Comparison of ENCODE assay signal across 1 cellular context in genomic region chr11:46383404-46383758, GRCh38.
TF ChIP-seq lines count a peak whose summit lies in the region.

No MANE protein-coding gene starts in this region.

TF ChIP-seq in HEK293, 187 proteins besides CTCF, POLR2A, EP300 and RAD21 (continued from another document):
- TF ChIP-seq, protein P1, sequence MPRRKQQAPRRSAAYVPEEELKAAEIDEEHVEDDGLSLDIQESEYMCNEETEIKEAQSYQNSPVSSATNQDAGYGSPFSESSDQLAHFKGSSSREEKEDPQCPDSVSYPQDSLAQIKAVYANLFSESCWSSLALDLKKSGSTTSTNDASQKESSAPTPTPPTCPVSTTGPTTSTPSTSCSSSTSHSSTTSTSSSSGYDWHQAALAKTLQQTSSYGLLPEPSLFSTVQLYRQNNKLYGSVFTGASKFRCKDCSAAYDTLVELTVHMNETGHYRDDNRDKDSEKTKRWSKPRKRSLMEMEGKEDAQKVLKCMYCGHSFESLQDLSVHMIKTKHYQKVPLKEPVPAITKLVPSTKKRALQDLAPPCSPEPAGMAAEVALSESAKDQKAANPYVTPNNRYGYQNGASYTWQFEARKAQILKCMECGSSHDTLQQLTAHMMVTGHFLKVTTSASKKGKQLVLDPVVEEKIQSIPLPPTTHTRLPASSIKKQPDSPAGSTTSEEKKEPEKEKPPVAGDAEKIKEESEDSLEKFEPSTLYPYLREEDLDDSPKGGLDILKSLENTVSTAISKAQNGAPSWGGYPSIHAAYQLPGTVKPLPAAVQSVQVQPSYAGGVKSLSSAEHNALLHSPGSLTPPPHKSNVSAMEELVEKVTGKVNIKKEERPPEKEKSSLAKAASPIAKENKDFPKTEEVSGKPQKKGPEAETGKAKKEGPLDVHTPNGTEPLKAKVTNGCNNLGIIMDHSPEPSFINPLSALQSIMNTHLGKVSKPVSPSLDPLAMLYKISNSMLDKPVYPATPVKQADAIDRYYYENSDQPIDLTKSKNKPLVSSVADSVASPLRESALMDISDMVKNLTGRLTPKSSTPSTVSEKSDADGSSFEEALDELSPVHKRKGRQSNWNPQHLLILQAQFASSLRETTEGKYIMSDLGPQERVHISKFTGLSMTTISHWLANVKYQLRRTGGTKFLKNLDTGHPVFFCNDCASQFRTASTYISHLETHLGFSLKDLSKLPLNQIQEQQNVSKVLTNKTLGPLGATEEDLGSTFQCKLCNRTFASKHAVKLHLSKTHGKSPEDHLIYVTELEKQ (tag by site-specific recombination; IDR thresholded peaks at IDR 0.05; ENCODE audit: borderline replicate concordance) = no peak
- TF ChIP-seq ZNF391 (tag by site-specific recombination; IDR thresholded peaks at IDR 0.05; ENCODE audit: borderline replicate concordance, low read depth) (no peak), ZNF670 (tag by site-specific recombination; IDR thresholded peaks at IDR 0.05; ENCODE audit: low read depth) (no peak), ZNF266 (tag by site-specific recombination; IDR thresholded peaks at IDR 0.05; ENCODE audit: low read depth) (no peak), KLF16 (tag by site-specific recombination; IDR thresholded peaks at IDR 0.05) (no peak), YY1 (tag by site-specific recombination; IDR thresholded peaks at IDR 0.05) (no peak), ZNF394 (tag by site-specific recombination; IDR thresholded peaks at IDR 0.05; ENCODE audit: borderline replicate concordance) (no peak), ZNF211 (tag by site-specific recombination; IDR thresholded peaks at IDR 0.05; ENCODE audit: low read depth) (no peak), AEBP2 (tag by site-specific recombination; IDR thresholded peaks at IDR 0.05; ENCODE audit: borderline replicate concordance) (no peak), ZNF133 (tag by site-specific recombination; IDR thresholded peaks at IDR 0.05) (no peak), ZNF514 (tag by site-specific recombination; IDR thresholded peaks at IDR 0.05) (no peak), ZNF155 (tag by site-specific recombination; IDR thresholded peaks at IDR 0.05) (no peak)
